22 cellular contexts compared by ENCODE assay signal in genomic region chr4:172596206-172596605, GRCh38.
A peak's percentile ranks its signal among the peaks of the same experiment; 100 is the strongest.
DNase-seq lines count a peak whose midpoint lies in the region; ATAC-seq, FAIRE-seq and TF ChIP-seq lines count a peak whose summit lies in the region.
"Had no signal": no experiment of that assay in that cellular context is flagged by ENCODE, and none has a peak within 500 bp of the region (broad histone marks: within the 10 kb centered on the region; RNA-seq: fewer than 3 reads in every experiment).

No MANE protein-coding gene starts in this region.

- no peak overlapping the region for H3K4me3 ChIP-seq in HepG2 (replicated peaks in 1 of 3; ENCODE audit: insufficient read depth in 1 of 3, low read depth in 2 of 3, low read length in 3 of 3)
- H3K4me3 ChIP-seq in right lobe of liver: no peak overlapping the region
- no peak overlapping the region for H3K4me3 ChIP-seq in WERI-Rb-1 (ENCODE audit: low read depth, low read length)
- H3K4me3 ChIP-seq: esophagus squamous epithelium, gastrocnemius medialis, lung, Peyer's patch, upper lobe of left lung had no signal

- no peak overlapping the region for H3K4me2 ChIP-seq in HepG2 (ENCODE audit: low read depth, low read length)

- no peaks in the 10 kb centered on the region for H3K79me2 ChIP-seq in HepG2 (ENCODE audit: insufficient read depth, low read length)

- no peak for FAIRE-seq in HepG2 (lab: Jason Lieb, UNC)
- FAIRE-seq: bronchial epithelial cell, islet of Langerhans had no signal

- no peak for TF ChIP-seq CTCF in HepG2 (CRISPR knock-in tag; IDR thresholded peaks at IDR 0.05)
- TF ChIP-seq CTCF in right lobe of liver (IDR thresholded peaks at IDR 0.05): no peak
- peak; percentile 29; the same call in 1 of the 2 replicates for TF ChIP-seq CTCF in WERI-Rb-1 (IDR thresholded peaks at IDR 0.05; ENCODE audit: low read depth, low read length)

- CTCF ChIA-PET in HepG2 (lab: Yijun Ruan, JAX; ENCODE audit: low intra/inter-chr PET ratio, low total read pairs): no interaction called here

- TF ChIP-seq EP300 in HepG2 (IDR thresholded peaks at IDR 0.05; ENCODE audit: low read depth in 2 of 2, low read length in 2 of 2): no peak
- no peak for TF ChIP-seq EP300 in HepG2 (CRISPR knock-in tag; IDR thresholded peaks at IDR 0.05; ENCODE audit: borderline replicate concordance)

- no TSS peak for BruUV-seq in HepG2 (replicated peaks; lab: Mats Ljungman, UMichigan)

- no peaks in the 10 kb centered on the region for H4K20me1 ChIP-seq in HepG2 (ENCODE audit: insufficient read depth, low read length)

- intact Hi-C loops in HepG2 (cut with micrococcal nuclease; ENCODE audit: unreplicated experiment): no loop called here
- intact Hi-C loops in right lobe of liver (cut with DNase I): no loop called here

- H3K36me3 ChIP-seq in HepG2 (replicated peaks in 1 of 2; ENCODE audit: control insufficient read depth in 1 of 2, insufficient read depth in 2 of 2, low read length in 2 of 2): no peaks in the 10 kb centered on the region
- no peaks in the 10 kb centered on the region for H3K36me3 ChIP-seq in right lobe of liver
- no peaks in the 10 kb centered on the region for H3K36me3 ChIP-seq in WERI-Rb-1
- H3K36me3 ChIP-seq: esophagus squamous epithelium, gastrocnemius medialis, Peyer's patch, upper lobe of left lung had no signal

- H3K27me3 ChIP-seq in HepG2 (ENCODE audit: control insufficient read depth in 1 of 2, insufficient read depth in 2 of 2, low read length in 2 of 2) (no peaks in the 10 kb centered on the region), right lobe of liver (no peaks in the 10 kb centered on the region), WERI-Rb-1 (ENCODE audit: insufficient read depth, low read depth, severe bottlenecking) (no peaks in the 10 kb centered on the region)
- H3K27me3 ChIP-seq: esophagus squamous epithelium, gastrocnemius medialis, Peyer's patch, upper lobe of left lung had no signal

- in situ Hi-C loops in HepG2 (cut with HindIII; ENCODE audit: extremely low pct_ligation_motif_present, low pct_unique_long_range_greater_than_20kb): no loop called here

- H3K27ac ChIP-seq in HepG2 (ENCODE audit: extremely low read length, insufficient read depth, low read length) (no peak overlapping the region), right lobe of liver (no peak overlapping the region), WERI-Rb-1 (no peak overlapping the region)
- H3K27ac ChIP-seq: esophagus squamous epithelium, gastrocnemius medialis, Peyer's patch, upper lobe of left lung had no signal

- no peak for TF ChIP-seq RAD21 in HepG2 (CRISPR knock-in tag; IDR thresholded peaks at IDR 0.05)

- 0% methylated on average over 4 of the region's 4 CpGs for WGBS in HepG2 (ENCODE audit: low lambda C conversion rate)
- 8% methylated on average over 4 of the region's 4 CpGs for WGBS in right lobe of liver (ENCODE audit: insufficient coverage, low coverage, low lambda C conversion rate, missing lambda C conversion rate)

- H3K4me1 ChIP-seq in HepG2 (ENCODE audit: insufficient read depth, low read length): no peaks in the 10 kb centered on the region
- H3K4me1 ChIP-seq in right lobe of liver: no peaks in the 10 kb centered on the region
- H3K4me1 ChIP-seq: esophagus squamous epithelium, gastrocnemius medialis, Peyer's patch, upper lobe of left lung had no signal

- no peak overlapping the region for H2AFZ ChIP-seq in HepG2 (ENCODE audit: low read length)

- H3K9me3 ChIP-seq in HepG2 (ENCODE audit: low read length) (no peaks in the 10 kb centered on the region), right lobe of liver (no peaks in the 10 kb centered on the region), WERI-Rb-1 (ENCODE audit: severe bottlenecking) (no peaks in the 10 kb centered on the region)
- H3K9me3 ChIP-seq: esophagus squamous epithelium, gastrocnemius medialis, Peyer's patch, upper lobe of left lung had no signal

- TF ChIP-seq POLR2A in HepG2 (IDR thresholded peaks at IDR 0.05; ENCODE audit: insufficient read depth in 1 of 2, low read depth in 2 of 2, low read length in 2 of 2): no peak
- TF ChIP-seq POLR2A in right lobe of liver (IDR thresholded peaks at IDR 0.05): no peak

- POLR2A ChIA-PET in HepG2 (lab: Yijun Ruan, JAX): no interaction called here

- no peak overlapping the region for H3K9ac ChIP-seq in HepG2 (ENCODE audit: insufficient read depth, low read depth, low read length)

- no peak for DNase-seq in HepG2 (ENCODE audit: low spot score)
- no peak for DNase-seq in right lobe of liver
- DNase-seq in WERI-Rb-1: peak; percentile 27
- DNase-seq in kidney tubule cell (ENCODE audit: low spot score): peak; percentile 2
- DNase-seq in activated T-cell treated with anti-CD3 and anti-CD28 coated beads, Interleukin-2, amount 50 U/mL, for 48 hours: no peak
- DNase-seq in NCI-H1694 (lab: John Stamatoyannopoulos, UW): no peak
- DNase-seq in NCI-H1436 treated with DMSO at 0.1 percent for 48 hours (lab: John Stamatoyannopoulos, UW): no peak
- DNase-seq: activated CD4-positive, alpha-beta T cell treated with anti-CD3 and anti-CD28 coated beads, Interleukin-2, amount 10 ng/mL, durations not matched to agents 24 days and 14 days; cortex of kidney; esophagus squamous epithelium; gastrocnemius medialis; H7; hippocampal formation; NCI-H1105; NCI-H2107; Peyer's patch; posterior cingulate gyrus; upper lobe of left lung had no signal

- ATAC-seq in HepG2 (no peak), right lobe of liver (no peak), HG02884 (IDR thresholded peaks at IDR 0.05; ENCODE audit: unreplicated experiment) (no peak)
- ATAC-seq: gastrocnemius medialis had no signal

TF ChIP-seq in HepG2, 621 proteins besides CTCF, POLR2A, EP300 and RAD21:
- TF ChIP-seq PHF8 (CRISPR knock-in tag; IDR thresholded peaks at IDR 0.05): no peak
- peak; percentile 23; the same call in 1 of the 2 replicates for TF ChIP-seq STAG1 (CRISPR knock-in tag; IDR thresholded peaks at IDR 0.05)
TF ChIP-seq in HepG2: peak in this region for 1.

Comparison
In these comparisons a context has a peak if more than half of its experiments do, and no peak if none do; other contexts are left out.
1. DNase-seq: peak in WERI-Rb-1 (single experiment) and kidney tubule cell (single experiment); none in HepG2 (single experiment), right lobe of liver (0 of 3), activated T-cell treated with anti-CD3 and anti-CD28 coated beads, Interleukin-2, amount 50 U/mL, for 48 hours (0 of 2), NCI-H1694 (single experiment) and NCI-H1436 treated with DMSO at 0.1 percent for 48 hours (single experiment).